In the genomic region with DNA sequence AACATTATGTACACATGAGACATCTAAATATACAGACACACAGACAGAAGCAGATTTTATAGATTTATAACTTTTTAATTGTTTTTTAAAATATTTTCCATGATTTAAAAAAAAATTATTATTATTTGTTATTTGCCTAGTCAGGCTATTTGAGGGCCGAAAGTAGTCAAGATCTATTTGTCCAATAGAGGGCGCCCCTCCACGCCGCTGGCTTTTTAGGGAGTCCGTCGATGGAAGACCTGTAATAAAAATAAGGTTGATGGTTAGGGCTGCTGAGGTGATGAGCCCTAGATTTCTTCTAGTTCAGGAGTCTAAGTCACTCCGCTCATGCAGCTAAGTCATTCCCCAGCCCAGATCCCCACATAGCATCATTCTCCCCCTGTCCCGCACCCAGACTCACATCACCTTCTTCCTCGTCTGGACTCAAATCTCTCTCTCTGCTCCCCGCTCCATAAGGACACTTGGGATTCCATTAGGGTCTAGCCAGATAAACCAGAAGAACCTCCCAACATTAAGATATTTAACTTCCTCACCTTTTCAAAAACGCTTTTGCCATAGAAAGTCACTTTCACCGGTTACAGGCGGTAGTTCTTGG, we compare ENCODE assay signal across 7 cellular contexts. TPM values are rescaled to one million over a fixed set of nuclear protein-coding genes. Genes with fewer than 3 reads are reported as not detected.
DNase-seq lines count a peak whose midpoint lies in the region; TF ChIP-seq lines count a peak whose summit lies in the region.

No MANE protein-coding gene starts in this region.

- peak; percentile 73 for DNase-seq in NCI-H69 (lab: John Stamatoyannopoulos, UW)
- DNase-seq in activated CD8-positive, alpha-beta memory T cell treated with anti-CD3 and anti-CD28 coated beads, Interleukin-2, amount 50 U/mL, for 24 hours (ENCODE audit: extremely low read depth): peak; percentile 57
- no peak for DNase-seq in esophagus squamous epithelium (lab: John Stamatoyannopoulos, UW)
- DNase-seq in pons (ENCODE audit: low spot score): peak; percentile 40
- DNase-seq in SW 1271 (lab: John Stamatoyannopoulos, UW): no peak
- no peak for DNase-seq in T1000 (lab: John Stamatoyannopoulos, UW)

- TF ChIP-seq POLR2A in esophagus squamous epithelium (IDR thresholded peaks at IDR 0.05): no peak

- TF ChIP-seq CTCF in GM12874 (IDR thresholded peaks at IDR 0.05; ENCODE audit: insufficient read depth, low read depth, low read length) (peak; percentile 57), esophagus squamous epithelium (IDR thresholded peaks at IDR 0.05) (peak; percentile 41 to 61 (median 56))

- intact Hi-C loops in esophagus squamous epithelium (cut with DNase I): no loop called here

- no peaks in the 10 kb centered on the region for H3K9me3 ChIP-seq in esophagus squamous epithelium

- no peak overlapping the region for H3K4me3 ChIP-seq in esophagus squamous epithelium

- H3K27ac ChIP-seq in esophagus squamous epithelium: no peak overlapping the region

- peaks cover 0 to 54% (median 0%) of the 10 kb centered on the region in 4 donors for H3K27me3 ChIP-seq in esophagus squamous epithelium

- 43 to 46% methylated on average over 13 of the region's 13 CpGs for WGBS in esophagus squamous epithelium, 2 donors

- peaks cover 0 to 18% (median 0%) of the 10 kb centered on the region in 3 donors for H3K4me1 ChIP-seq in esophagus squamous epithelium

- no peaks in the 10 kb centered on the region for H3K36me3 ChIP-seq in esophagus squamous epithelium

RNA-seq across cellular contexts. Expression of a gene that starts 33.9 kb away (rescaled TPM):
- total RNA-seq in esophagus squamous epithelium: 1 to 10 TPM in 1 of 4 donors, under 1 TPM in 1, not detected in 2; 0.57 to 3.7 TPM

Comparison
In these comparisons a context has a peak if more than half of its experiments do, and no peak if none do; other contexts are left out.
1. DNase-seq: peak in NCI-H69 (single experiment), activated CD8-positive, alpha-beta memory T cell treated with anti-CD3 and anti-CD28 coated beads, Interleukin-2, amount 50 U/mL, for 24 hours (single experiment) and pons (single experiment); none in esophagus squamous epithelium (single experiment), SW 1271 (0 of 2) and T1000 (single experiment).